16 cellular contexts compared by ENCODE assay signal in the genomic region with DNA sequence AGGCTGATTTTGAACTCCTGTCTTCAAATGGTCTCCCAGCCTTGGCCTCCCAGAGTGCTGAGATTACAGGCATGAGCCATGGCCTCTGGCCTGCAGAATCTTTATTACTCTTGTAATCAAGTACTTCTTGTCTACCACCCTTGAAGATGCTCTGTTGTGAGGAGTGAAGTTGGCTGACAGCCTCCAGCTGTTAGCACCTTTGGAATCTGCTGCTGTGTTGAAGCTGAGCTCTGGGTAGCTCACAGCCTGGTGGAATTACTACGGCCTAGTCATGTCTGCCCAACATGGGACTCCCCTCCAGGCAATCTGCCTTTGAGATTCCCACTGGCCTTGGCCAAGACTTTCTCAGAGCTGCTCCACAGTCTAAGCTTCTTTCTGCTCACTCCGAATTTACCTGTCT.
"Had no signal": no experiment of that assay in that cellular context is flagged by ENCODE, and none has a peak within 500 bp of the region (broad histone marks: within the 10 kb centered on the region; RNA-seq: fewer than 3 reads in every experiment).

No MANE protein-coding gene starts in this region.

- ATAC-seq: right lobe of liver; stimulated activated naive CD8-positive, alpha-beta T cell treated with anti-CD3 and anti-CD28 coated beads, Interleukin-15, Interleukin-2, amounts not matched to agents 100 U/mL and 50 U/mL, for 24 hours had no signal

- H3K9me2 ChIP-seq: SK-N-SH had no signal

- H3K4me3 ChIP-seq: hepatocyte, left ventricle myocardium inferior, right lobe of liver, smooth muscle cell, transverse colon, vagina had no signal

- DNase-seq: activated CD4-positive, alpha-beta T cell treated with anti-CD3 and anti-CD28 coated beads for 4 hours; activated naive CD4-positive, alpha-beta T cell; activated T-cell treated with anti-CD3 and anti-CD28 coated beads, Interleukin-2, amount 50 U/mL, for 48 hours; left ventricle myocardium inferior; nucleus accumbens; right lobe of liver; SK-N-SH; stimulated activated CD4-positive, alpha-beta T cell treated with anti-CD3 and anti-CD28 coated beads, Interleukin-4, amount 100 ng/mL, for 4 hours; stimulated activated CD8-positive, alpha-beta memory T cell treated with anti-CD3 and anti-CD28 coated beads, Interleukin-4, amount 100 ng/mL, for 48 hours; stimulated activated naive CD8-positive, alpha-beta T cell treated with anti-CD3 and anti-CD28 coated beads, Interleukin-15, Interleukin-2, amounts not matched to agents 100 U/mL and 50 U/mL, for 24 hours; transverse colon had no signal

- H3K9ac ChIP-seq: SK-N-SH had no signal

- H3K79me2 ChIP-seq: hepatocyte had no signal

- H3K4me3 Mint-ChIP-seq: memory B cell, nephron had no signal

- H2AFZ ChIP-seq: hepatocyte had no signal

- H3K27ac Mint-ChIP-seq: memory B cell, nephron had no signal

- H3K36me3 Mint-ChIP-seq: memory B cell had no signal

- H3K27ac ChIP-seq: hepatocyte, left ventricle myocardium inferior, right lobe of liver, transverse colon, vagina had no signal

- H3K27me3 ChIP-seq: hepatocyte, right lobe of liver, transverse colon, vagina had no signal

- H3K4me2 ChIP-seq: hepatocyte, smooth muscle cell had no signal

- H3K36me3 ChIP-seq: left ventricle myocardium inferior, right lobe of liver, transverse colon, vagina had no signal

- H3K4me1 ChIP-seq: left ventricle myocardium inferior, transverse colon had no signal

- H3K9me3 ChIP-seq: left ventricle myocardium inferior, right lobe of liver, SK-N-SH, transverse colon, vagina had no signal

- H3K9me3 Mint-ChIP-seq: memory B cell, nephron had no signal

- H3K27me3 Mint-ChIP-seq: memory B cell had no signal
